Comparison of ENCODE assay signal across 13 cellular contexts in the genomic region with DNA sequence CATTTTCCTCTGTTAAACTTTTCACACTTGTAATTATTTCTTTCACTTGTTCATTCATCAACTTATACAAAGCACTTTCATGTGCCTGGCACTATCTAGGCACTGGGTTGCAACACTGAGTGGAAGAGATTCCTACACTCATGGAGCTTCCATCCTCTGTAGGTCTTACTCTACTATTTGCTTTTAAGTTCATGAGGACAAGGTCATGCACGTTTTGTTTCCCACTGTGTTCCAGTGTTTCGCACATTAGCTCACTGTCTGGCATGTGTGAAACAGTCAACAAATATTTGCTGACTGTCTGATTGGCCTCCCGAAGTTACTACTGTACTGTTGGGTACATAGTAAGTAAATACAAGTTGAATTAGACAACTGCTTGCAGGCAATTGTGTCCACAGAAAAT.
A peak's percentile ranks its signal among the peaks of the same experiment; 100 is the strongest.
DNase-seq lines count a peak whose midpoint lies in the region; ATAC-seq and TF ChIP-seq lines count a peak whose summit lies in the region.
"Had no signal": no experiment of that assay in that cellular context is flagged by ENCODE, and none has a peak within 500 bp of the region (broad histone marks: within the 10 kb centered on the region; RNA-seq: fewer than 3 reads in every experiment).

No MANE protein-coding gene starts in this region.

- intact Hi-C loops in left colon (cut with DNase I, micrococcal nuclease): no loop called here
- intact Hi-C loops in thyroid gland (cut with DNase I): no loop called here

- H3K27ac ChIP-seq in thyroid gland: peak overlapping the region in 2 of 3 donors; percentile 94 to 99
- H3K27ac ChIP-seq: psoas muscle had no signal

- no peaks in the 10 kb centered on the region for H3K36me3 Mint-ChIP-seq in WTC11
- H3K36me3 Mint-ChIP-seq in activated naive CD8-positive, alpha-beta T cell treated with anti-CD3 and anti-CD28 coated beads for 36 hours: no peaks in the 10 kb centered on the region

- H3K4me1 Mint-ChIP-seq in WTC11: peaks cover 58% of the 10 kb centered on the region
- H3K4me1 Mint-ChIP-seq in activated naive CD8-positive, alpha-beta T cell treated with anti-CD3 and anti-CD28 coated beads for 36 hours: peaks cover 13% of the 10 kb centered on the region

- POLR2A ChIA-PET in WTC11 (lab: Charles Lee): no interaction called here

- WGBS in thyroid gland, 2 donors: 89 to 92% methylated on average over 3 of the region's 3 CpGs

- ATAC-seq in WTC11 (no peak), left colon (peak; percentile 67)
- ATAC-seq: SK-N-SH treated with all-trans-retinoic acid at 6 μM for 48 hours had no signal

- TF ChIP-seq POLR2A in thyroid gland (IDR thresholded peaks at IDR 0.05): no peak

- no peak overlapping the region for H3K4me3 ChIP-seq in thyroid gland (replicated peaks in 1 of 3)
- H3K4me3 ChIP-seq: psoas muscle had no signal

- TF ChIP-seq CTCF in WTC11 (IDR thresholded peaks at IDR 0.05) (no peak), thyroid gland (IDR thresholded peaks at IDR 0.05) (no peak)

- DNase-seq in NCI-H1092 (lab: John Stamatoyannopoulos, UW) (peak; percentile 10), WTC11 (ENCODE audit: low spot score) (no peak), left colon (no peak), thyroid gland (no peak)
- DNase-seq in stimulated activated CD4-positive, alpha-beta T cell treated with anti-CD3 and anti-CD28 coated beads, Interleukin-4, amount 100 ng/mL, for 1 hour: no peak
- DNase-seq in activated naive CD8-positive, alpha-beta T cell treated with anti-CD3 and anti-CD28 coated beads for 36 hours: no peak
- no peak for DNase-seq in activated CD8-positive, alpha-beta memory T cell treated with anti-CD3 and anti-CD28 coated beads, Interleukin-2, amount 50 U/mL, for 4 hours
- DNase-seq: activated naive CD4-positive, alpha-beta T cell; CD4-positive, alpha-beta T cell; GF-D8; NCI-H2081 treated with DMSO at 0.1 percent for 48 hours; psoas muscle had no signal

- no peaks in the 10 kb centered on the region for H3K27me3 Mint-ChIP-seq in WTC11 (ENCODE audit: low read depth)
- H3K27me3 Mint-ChIP-seq in activated naive CD8-positive, alpha-beta T cell treated with anti-CD3 and anti-CD28 coated beads for 36 hours: no peaks in the 10 kb centered on the region
- H3K27me3 Mint-ChIP-seq: CD4-positive, alpha-beta T cell had no signal

- H3K36me3 ChIP-seq in thyroid gland: no peaks in the 10 kb centered on the region

- CTCF ChIA-PET in WTC11 (lab: Charles Lee): no interaction called here

- no peaks in the 10 kb centered on the region for H3K9me3 Mint-ChIP-seq in WTC11
- no peaks in the 10 kb centered on the region for H3K9me3 Mint-ChIP-seq in activated naive CD8-positive, alpha-beta T cell treated with anti-CD3 and anti-CD28 coated beads for 36 hours
- H3K9me3 Mint-ChIP-seq: CD4-positive, alpha-beta T cell had no signal

- H3K9me3 ChIP-seq in thyroid gland: no peaks in the 10 kb centered on the region
- H3K9me3 ChIP-seq: psoas muscle had no signal

- H3K27ac Mint-ChIP-seq in WTC11: no peak overlapping the region
- H3K27ac Mint-ChIP-seq in activated naive CD8-positive, alpha-beta T cell treated with anti-CD3 and anti-CD28 coated beads for 36 hours: no peak overlapping the region
- H3K27ac Mint-ChIP-seq: CD4-positive, alpha-beta T cell had no signal

- H3K27me3 ChIP-seq in thyroid gland: no peaks in the 10 kb centered on the region

- peaks cover 53 to 64% of the 10 kb centered on the region in 2 donors for H3K4me1 ChIP-seq in thyroid gland

- no peak overlapping the region for H3K4me3 Mint-ChIP-seq in WTC11
- no peak overlapping the region for H3K4me3 Mint-ChIP-seq in activated naive CD8-positive, alpha-beta T cell treated with anti-CD3 and anti-CD28 coated beads for 36 hours
- H3K4me3 Mint-ChIP-seq: CD4-positive, alpha-beta T cell had no signal

TF ChIP-seq in WTC11, 78 proteins besides CTCF, POLR2A, EP300 and RAD21:
- TF ChIP-seq GABPB1 (CRISPR knock-in tag; IDR thresholded peaks at IDR 0.05) (peak; percentile 62), TEAD1 (CRISPR knock-in tag; IDR thresholded peaks at IDR 0.05) (no peak)
